ENCODE assay signal across 8 cellular contexts in genomic region chr11:64887757-64888405, GRCh38. TPM values are rescaled to one million over a fixed set of nuclear protein-coding genes. Genes with fewer than 3 reads are reported as not detected.
DNase-seq lines count a peak whose midpoint lies in the region; ATAC-seq and FAIRE-seq lines count a peak whose summit lies in the region.

No MANE protein-coding gene starts in this region.

- H3K9ac ChIP-seq in iPS-20b (ENCODE audit: low read depth, low read length), result peak overlapping the region; percentile 62; the same call in 1 of the 2 replicates

- FAIRE-seq in small intestine (lab: Jason Lieb, UNC), result no peak

- H3K4me1 ChIP-seq in iPS-20b (ENCODE audit: insufficient read depth, low read length) (peaks cover 3% of the 10 kb centered on the region; the same call in 1 of the 2 replicates), small intestine (ENCODE audit: control insufficient read depth in 2 of 2, insufficient read depth in 1 of 2, low read depth in 1 of 2, low read length in 1 of 2) (peaks cover 0 to 4% of the 10 kb centered on the region in 2 donors)

- H3K4me3 ChIP-seq in MG63, result no peak overlapping the region
- peak overlapping the region; percentile 51; the same call in 1 of the 2 replicates for H3K4me3 ChIP-seq in iPS-20b (ENCODE audit: low read length)
- H3K4me3 ChIP-seq in small intestine (ENCODE audit: low read depth in 1 of 2, low read length in 2 of 2), result peak overlapping the region in 1 of 2 donors; percentile 0

- DNase-seq in COLO829 (ENCODE audit: low spot score), result peak; percentile 70
- peak; percentile 66 for DNase-seq in MG63
- DNase-seq in T-helper 9 cell, result peak; percentile 87
- DNase-seq in astrocyte of the hippocampus (ENCODE audit: low read depth, low spot score), result peak; percentile 85
- peak; percentile 92 for DNase-seq in small intestine
- DNase-seq in dedifferentiated amniotic fluid mesenchymal stem cell (ENCODE audit: extremely low spot score), result no peak

- 4 to 10% (median 7%) methylated on average over 26 to 34 of the region's 34 CpGs for WGBS in small intestine, 3 donors

- peak; percentile 72 for ATAC-seq in GM21390 (IDR thresholded peaks at IDR 0.05; ENCODE audit: unreplicated experiment)

- no peaks in the 10 kb centered on the region for H3K9me3 ChIP-seq in MG63
- H3K9me3 ChIP-seq in iPS-20b (ENCODE audit: insufficient read depth, low read depth, low read length), result no peaks in the 10 kb centered on the region
- no peaks in the 10 kb centered on the region for H3K9me3 ChIP-seq in small intestine (ENCODE audit: control insufficient read depth, low read depth)

- no peak overlapping the region for H3K27ac ChIP-seq in iPS-20b (ENCODE audit: low read length)
- H3K27ac ChIP-seq in small intestine (ENCODE audit: low read depth in 1 of 2, low read length in 1 of 2), result peak overlapping the region; percentile 68 to 98

- no peaks in the 10 kb centered on the region for H3K27me3 ChIP-seq in MG63
- no peaks in the 10 kb centered on the region for H3K27me3 ChIP-seq in iPS-20b (ENCODE audit: insufficient read depth, low read length)
- no peaks in the 10 kb centered on the region for H3K27me3 ChIP-seq in small intestine (ENCODE audit: control insufficient read depth in 2 of 2, insufficient read depth in 2 of 2, low read length in 2 of 2)

- H3K36me3 ChIP-seq in MG63 (no peaks in the 10 kb centered on the region), iPS-20b (ENCODE audit: insufficient read depth, low read depth, low read length) (no peaks in the 10 kb centered on the region), small intestine (ENCODE audit: control insufficient read depth in 2 of 2, insufficient read depth in 2 of 2, low read length in 2 of 2) (peaks cover 0 to 9% of the 10 kb centered on the region in 2 donors)

RNA-seq across cellular contexts. Expression of gene EHD1, which starts 9.5 kb away (rescaled TPM):
- total RNA-seq in MG63 (2014; rRNA removed; shearing (Covaris generic); ENCODE audit: low replicate concordance), result 62.9 and 64.8 TPM in 2 replicates
- 10 to 100 TPM; 31.3 to 35.9 (median 33.1) TPM for polyA plus RNA-seq in small intestine

RNA-seq across cellular contexts. Expression of gene ATG2A, which starts 29.1 kb away (rescaled TPM):
- total RNA-seq in MG63 (2014; rRNA removed; shearing (Covaris generic); ENCODE audit: low replicate concordance), result 4.6 and 18.6 TPM in 2 replicates
- 10 to 100 TPM; 18.0 to 35.7 (median 28.2) TPM for polyA plus RNA-seq in small intestine

RNA-seq across cellular contexts. Expression of gene PPP2R5B, which starts 36.6 kb away (rescaled TPM):
- 5.4 and 8.8 TPM in 2 replicates for total RNA-seq in MG63 (2014; rRNA removed; shearing (Covaris generic); ENCODE audit: low replicate concordance)
- 10 to 100 TPM; 13.2 to 15.9 (median 14.0) TPM for polyA plus RNA-seq in small intestine

RNA-seq across cellular contexts. Expression of gene CDC42BPG, which starts 43.4 kb away (rescaled TPM):
- total RNA-seq in MG63 (2014; rRNA removed; shearing (Covaris generic); ENCODE audit: low replicate concordance), result 0.07 and 0.36 TPM in 2 replicates
- polyA plus RNA-seq in small intestine, result 10 to 100 TPM; 12.1 to 36.5 (median 27.0) TPM

RNA-seq across cellular contexts. Expression of gene GPHA2, which starts 47.8 kb away (rescaled TPM):
- total RNA-seq in MG63 (2014; rRNA removed; shearing (Covaris generic); ENCODE audit: low replicate concordance), result not detected in 2 replicates
- polyA plus RNA-seq in small intestine, result under 1 TPM in 1 of 3 donors, not detected in 2; 0.13 TPM
